In the genomic region with DNA sequence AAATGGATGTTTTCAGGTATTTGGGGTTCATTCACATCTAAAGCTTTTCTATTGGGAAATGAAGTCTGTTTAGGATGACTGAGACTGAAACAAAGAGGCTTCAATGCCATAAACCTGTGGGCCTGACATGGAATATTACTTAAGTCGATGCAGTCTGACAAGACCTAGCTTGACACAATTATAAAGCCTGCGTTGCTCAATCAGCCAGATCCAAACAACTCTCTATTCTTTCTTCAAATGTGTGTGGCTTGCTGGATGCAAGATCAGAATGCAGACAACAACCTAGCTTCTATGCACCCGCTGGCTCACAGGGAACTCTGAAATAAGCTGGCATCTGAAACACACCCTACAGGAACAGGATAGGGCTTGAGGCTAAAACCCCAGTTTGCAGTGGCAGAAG, we compare ENCODE assay signal across 11 cellular contexts. TPM values are rescaled to one million over a fixed set of nuclear protein-coding genes. Genes with fewer than 3 reads are reported as not detected.
DNase-seq lines count a peak whose midpoint lies in the region.
"Had no signal": no experiment of that assay in that cellular context is flagged by ENCODE, and none has a peak within 500 bp of the region (broad histone marks: within the 10 kb centered on the region; RNA-seq: fewer than 3 reads in every experiment).

No MANE protein-coding gene starts in this region.

- H3K23ac ChIP-seq in mesendoderm (ENCODE audit: low read length) = no peak overlapping the region

- no peaks in the 10 kb centered on the region for H3K27me3 Mint-ChIP-seq in T-helper 2 cell treated with Interferon-gamma antibody and Interleukin-4, amounts not matched to agents 5 μg/mL and 100 μg/mL, for 36 hours (ENCODE audit: low read depth)
- no peaks in the 10 kb centered on the region for H3K27me3 Mint-ChIP-seq in activated naive CD8-positive, alpha-beta T cell
- H3K27me3 Mint-ChIP-seq in immature natural killer cell (ENCODE audit: low read depth in 3 of 3) = peaks cover 0 to 7% (median 2%) of the 10 kb centered on the region in 3 donors

- no peaks in the 10 kb centered on the region for H3K4me1 ChIP-seq in mesendoderm (ENCODE audit: control insufficient read depth, low read depth, low read length)

- H2BK5ac ChIP-seq in mesendoderm (ENCODE audit: low read length) = no peak overlapping the region

- no peaks in the 10 kb centered on the region for H3K27me3 ChIP-seq in mesendoderm (ENCODE audit: insufficient read depth, low read length, poor library complexity)
- H3K27me3 ChIP-seq: cardiac muscle cell had no signal

- no peak overlapping the region for H3K4me3 ChIP-seq in mesendoderm (ENCODE audit: low read length)
- H3K4me3 ChIP-seq: cardiac muscle cell had no signal

- H3K36me3 ChIP-seq in mesendoderm (ENCODE audit: control insufficient read depth, insufficient read depth, low read length) = no peaks in the 10 kb centered on the region
- H3K36me3 ChIP-seq: cardiac muscle cell had no signal

- H2BK15ac ChIP-seq in mesendoderm (replicated peaks; ENCODE audit: low read depth) = no peak overlapping the region

- peaks cover 35% of the 10 kb centered on the region for H3K4me1 Mint-ChIP-seq in T-helper 2 cell treated with Interferon-gamma antibody and Interleukin-4, amounts not matched to agents 5 μg/mL and 100 μg/mL, for 36 hours (ENCODE audit: low read depth)
- H3K4me1 Mint-ChIP-seq in activated naive CD8-positive, alpha-beta T cell (ENCODE audit: low read depth) = peaks cover 49% of the 10 kb centered on the region
- H3K4me1 Mint-ChIP-seq in immature natural killer cell = peaks cover 53 to 57% of the 10 kb centered on the region in 2 donors
- H3K4me1 Mint-ChIP-seq: H9 had no signal

- H3K4me3 Mint-ChIP-seq in T-helper 2 cell treated with Interferon-gamma antibody and Interleukin-4, amounts not matched to agents 5 μg/mL and 100 μg/mL, for 36 hours = no peak overlapping the region
- H3K4me3 Mint-ChIP-seq in activated naive CD8-positive, alpha-beta T cell = peak overlapping the region; percentile 77
- peak overlapping the region in 1 of 5 donors; percentile 83 for H3K4me3 Mint-ChIP-seq in immature natural killer cell
- H3K4me3 Mint-ChIP-seq: H9 had no signal

- H3K56ac ChIP-seq in mesendoderm (ENCODE audit: low read length) = no peak overlapping the region

- no peak overlapping the region for H2AK5ac ChIP-seq in mesendoderm (ENCODE audit: low read length)

- H3K79me1 ChIP-seq in mesendoderm (ENCODE audit: low read length) = no peaks in the 10 kb centered on the region

- no peak overlapping the region for H3K9ac ChIP-seq in mesendoderm (ENCODE audit: low read length)

- no CpG with 5 or more reads among the region's 3 CpGs for WGBS in mesendoderm (ENCODE audit: extremely low coverage, insufficient coverage, low lambda C conversion rate)

- no peak overlapping the region for H3K4me2 ChIP-seq in mesendoderm (ENCODE audit: low read length)

- H4K8ac ChIP-seq in mesendoderm (ENCODE audit: low read depth, low read length) = no peak overlapping the region

- H3K9me3 Mint-ChIP-seq in T-helper 2 cell treated with Interferon-gamma antibody and Interleukin-4, amounts not matched to agents 5 μg/mL and 100 μg/mL, for 36 hours = no peaks in the 10 kb centered on the region
- H3K9me3 Mint-ChIP-seq in activated naive CD8-positive, alpha-beta T cell (ENCODE audit: low read depth) = no peaks in the 10 kb centered on the region
- no peaks in the 10 kb centered on the region for H3K9me3 Mint-ChIP-seq in immature natural killer cell
- H3K9me3 Mint-ChIP-seq: H9 had no signal

- H4K5ac ChIP-seq in mesendoderm (ENCODE audit: low read length) = no peak overlapping the region

- H3K18ac ChIP-seq in mesendoderm (ENCODE audit: low read length) = no peak overlapping the region

- H3K27ac ChIP-seq in substantia nigra (ENCODE audit: low read depth, low read length, poor library complexity, severe bottlenecking) (peak overlapping the region; percentile 98), mesendoderm (ENCODE audit: low read depth, low read length) (no peak overlapping the region)

- DNase-seq in T-helper 2 cell treated with Interferon-gamma antibody and Interleukin-4, amounts not matched to agents 5 μg/mL and 100 μg/mL, for 36 hours (ENCODE audit: low spot score) = no peak
- DNase-seq in T-helper 2 cell (no peak), immature natural killer cell (no peak), substantia nigra (lab: John Stamatoyannopoulos, UW) (peak in 3 of 49 donors; percentile 10 to 31 (median 28)), NCI-H146 treated with DMSO at 0.1 percent for 48 hours (lab: John Stamatoyannopoulos, UW; ENCODE audit: unreplicated experiment) (no peak), mesendoderm (no peak), GM03348 (ENCODE audit: low spot score) (no peak)
- DNase-seq: H9, NCI-H1105 had no signal

- peaks cover 30% of the 10 kb centered on the region for H3K36me3 Mint-ChIP-seq in T-helper 2 cell treated with Interferon-gamma antibody and Interleukin-4, amounts not matched to agents 5 μg/mL and 100 μg/mL, for 36 hours (ENCODE audit: low read depth)
- H3K36me3 Mint-ChIP-seq in activated naive CD8-positive, alpha-beta T cell = no peaks in the 10 kb centered on the region
- H3K36me3 Mint-ChIP-seq in immature natural killer cell = peaks cover 5 to 27% (median 6%) of the 10 kb centered on the region in 3 donors

- peak overlapping the region; percentile 94 for H3K27ac Mint-ChIP-seq in T-helper 2 cell treated with Interferon-gamma antibody and Interleukin-4, amounts not matched to agents 5 μg/mL and 100 μg/mL, for 36 hours
- peak overlapping the region; percentile 98 for H3K27ac Mint-ChIP-seq in activated naive CD8-positive, alpha-beta T cell
- peak overlapping the region; percentile 96 to 99 (median 99) for H3K27ac Mint-ChIP-seq in immature natural killer cell
- H3K27ac Mint-ChIP-seq: H9 had no signal

- no peaks in the 10 kb centered on the region for H3K79me2 ChIP-seq in mesendoderm (ENCODE audit: control insufficient read depth, insufficient read depth, low read length)

- H3K4ac ChIP-seq in mesendoderm (ENCODE audit: low read depth, low read length) = no peak overlapping the region

- no peak overlapping the region for H2BK120ac ChIP-seq in mesendoderm (ENCODE audit: low read depth, low read length)

RNA-seq across cellular contexts. Expression of gene RFFL, which starts 40.0 kb away (rescaled TPM):
- polyA plus RNA-seq in immature natural killer cell = 10 to 100 TPM; 24.0 to 45.4 (median 34.0) TPM
- 10.7 TPM for polyA plus RNA-seq in mesendoderm (2013, experiment 1 of 2)
- polyA plus RNA-seq in mesendoderm (2013, experiment 2 of 2) = 10.8 TPM

RNA-seq across cellular contexts. Expression of gene LIG3, which starts 43.2 kb away (rescaled TPM):
- 10 to 100 TPM in 2 of 3 donors, 1 to 10 TPM in 1; 8.6 to 24.5 (median 13.4) TPM for polyA plus RNA-seq in immature natural killer cell
- polyA plus RNA-seq in mesendoderm (2013, experiment 1 of 2) = 42.3 TPM
- 42.2 TPM for polyA plus RNA-seq in mesendoderm (2013, experiment 2 of 2)
